Comparison of ENCODE assay signal across 4 cellular contexts in genomic region chr11:59475176-59475575, GRCh38. TPM values are rescaled to one million over a fixed set of nuclear protein-coding genes. Genes with fewer than 3 reads are reported as not detected.
"Had no signal": no experiment of that assay in that cellular context is flagged by ENCODE, and none has a peak within 500 bp of the region (broad histone marks: within the 10 kb centered on the region; RNA-seq: fewer than 3 reads in every experiment).

No MANE protein-coding gene starts in this region.

- ATAC-seq: GM12878 had no signal

- H3K4me3 ChIP-seq: GM12878 had no signal

- DNase-seq: GDM1, GF-D8 had no signal

RNA-seq across cellular contexts. Expression of gene OR4D10, which starts 2.1 kb away (rescaled TPM):
- total RNA-seq: G401, GM12878 had no signal

RNA-seq across cellular contexts. Expression of gene OR4D6, which starts 18.4 kb away (rescaled TPM):
- total RNA-seq: G401, GM12878 had no signal

RNA-seq across cellular contexts. Expression of gene OR4D11, which starts 28.2 kb away (rescaled TPM):
- total RNA-seq: G401, GM12878 had no signal

RNA-seq across cellular contexts. Expression of gene OR4D9, which starts 36.2 kb away (rescaled TPM):
- total RNA-seq: G401, GM12878 had no signal

RNA-seq across cellular contexts. Expression of gene OR5A1, which starts 38.9 kb away (rescaled TPM):
- total RNA-seq: G401, GM12878 had no signal
